Comparison of ENCODE assay signal across 1 cellular context in genomic region chr1:158716335-158716734, GRCh38.
TF ChIP-seq lines count a peak whose summit lies in the region.

No MANE protein-coding gene starts in this region.

TF ChIP-seq in GM12878, 131 proteins besides CTCF, POLR2A, EP300 and RAD21 (continued from another document):
- TF ChIP-seq ELK1 (IDR thresholded peaks at IDR 0.05; ENCODE audit: low read depth, low read length) (no peak), FOS (IDR thresholded peaks at IDR 0.05; ENCODE audit: borderline replicate concordance, extremely low read depth, insufficient read length) (no peak), PBX3 (IDR thresholded peaks at IDR 0.05; ENCODE audit: insufficient replicate concordance, low read depth, low read length) (no peak), EGR1 (IDR thresholded peaks at IDR 0.05; ENCODE audit: borderline replicate concordance in 1 of 2, low read depth in 2 of 2, low read length in 2 of 2) (no peak), MYB (IDR thresholded peaks at IDR 0.05; ENCODE audit: borderline replicate concordance, low read depth, low read length) (no peak), ATF2 (IDR thresholded peaks at IDR 0.05; ENCODE audit: low read length) (peak; percentile 93), NR2C1 (IDR thresholded peaks at IDR 0.05) (no peak), ATF7 (IDR thresholded peaks at IDR 0.05; ENCODE audit: low read depth) (peak; percentile 92), LARP7 (IDR thresholded peaks at IDR 0.05) (no peak), E2F4 (IDR thresholded peaks at IDR 0.05; ENCODE audit: low read depth, low read length) (no peak), MEF2B (IDR thresholded peaks at IDR 0.05; ENCODE audit: partially characterized antibody, poor library complexity, severe bottlenecking) (peak; percentile 82), ZNF24 (IDR thresholded peaks at IDR 0.05) (no peak), MEF2A (IDR thresholded peaks at IDR 0.05; ENCODE audit: insufficient read depth, low read depth, low read length) (peak; percentile 85), GABPA (IDR thresholded peaks at IDR 0.05; ENCODE audit: low read depth) (peak; percentile 23; the same call in 1 of the 2 replicates), HDAC6 (IDR thresholded peaks at IDR 0.05; ENCODE audit: unreplicated experiment) (no peak), SRF (IDR thresholded peaks at IDR 0.05; ENCODE audit: low read depth in 2 of 2, low read length in 2 of 2) (no peak), CREM (IDR thresholded peaks at IDR 0.05; ENCODE audit: low read depth) (peak; percentile 31; the same call in 1 of the 2 replicates), NR2F1 (conservative IDR thresholded peaks at IDR 0.05) (no peak; the same call in 1 of the 2 replicates), MXI1 (IDR thresholded peaks at IDR 0.05; ENCODE audit: low read depth, low read length) (no peak), FOXM1 (IDR thresholded peaks at IDR 0.05; ENCODE audit: low read depth, low read length) (peak; percentile 58; the same call in 1 of the 2 replicates), PKNOX1 (IDR thresholded peaks at IDR 0.05) (no peak), ZBTB11 (CRISPR knock-in tag; IDR thresholded peaks at IDR 0.05) (no peak), E4F1 (IDR thresholded peaks at IDR 0.05; ENCODE audit: borderline replicate concordance, partially characterized antibody) (no peak), JUND (IDR thresholded peaks at IDR 0.05; ENCODE audit: low read depth, low read length) (no peak), YBX1 (IDR thresholded peaks at IDR 0.05) (no peak)
TF ChIP-seq in GM12878: peak in this region for 14.
